Comparison of ENCODE assay signal across 15 cellular contexts in genomic region chr2:20027715-20028434, GRCh38. TPM values are rescaled to one million over a fixed set of nuclear protein-coding genes. Genes with fewer than 3 reads are reported as not detected.
DNase-seq lines count a peak whose midpoint lies in the region; ATAC-seq, FAIRE-seq and TF ChIP-seq lines count a peak whose summit lies in the region.
"Had no signal": no experiment of that assay in that cellular context is flagged by ENCODE, and none has a peak within 500 bp of the region (broad histone marks: within the 10 kb centered on the region; RNA-seq: fewer than 3 reads in every experiment).

No MANE protein-coding gene starts in this region.

- peaks cover 46% of the 10 kb centered on the region for H3K79me2 ChIP-seq in GM23248 (ENCODE audit: insufficient read depth)
- H3K79me2 ChIP-seq: parathyroid adenoma had no signal

- no peaks in the 10 kb centered on the region for H3K9me3 ChIP-seq in GM23248 (ENCODE audit: low read depth)
- peaks cover 16% of the 10 kb centered on the region for H3K9me3 ChIP-seq in left ventricle myocardium inferior (replicated peaks)
- no peaks in the 10 kb centered on the region for H3K9me3 ChIP-seq in skeletal muscle satellite cell (replicated peaks; ENCODE audit: low read length)
- no peaks in the 10 kb centered on the region for H3K9me3 ChIP-seq in pancreas

- no peak overlapping the region for H3K27ac ChIP-seq in GM23248
- peak overlapping the region; percentile 42 for H3K27ac ChIP-seq in left ventricle myocardium inferior (replicated peaks)
- H3K27ac ChIP-seq in pancreas, result no peak overlapping the region
- H3K27ac ChIP-seq: parathyroid adenoma had no signal

- peaks cover 18% of the 10 kb centered on the region for H3K4me1 ChIP-seq in GM23248 (ENCODE audit: insufficient read depth)
- peaks cover 16% of the 10 kb centered on the region for H3K4me1 ChIP-seq in left ventricle myocardium inferior
- H3K4me1 ChIP-seq in skeletal muscle satellite cell (ENCODE audit: control insufficient read depth, insufficient read depth, low read length), result peaks cover 9% of the 10 kb centered on the region
- H3K4me1 ChIP-seq in pancreas, result no peaks in the 10 kb centered on the region
- H3K4me1 ChIP-seq: parathyroid adenoma had no signal

- intact Hi-C loops in left ventricle myocardium inferior (cut with micrococcal nuclease), result no loop called here
- intact Hi-C loops in pancreas (cut with DNase I), result no loop called here

- TF ChIP-seq CTCF in left ventricle myocardium inferior (IDR thresholded peaks at IDR 0.05; ENCODE audit: borderline replicate concordance) (no peak), pancreas (IDR thresholded peaks at IDR 0.05) (no peak)

- no peaks in the 10 kb centered on the region for H3K9me2 ChIP-seq in GM23248 (ENCODE audit: insufficient read depth)

- 61 to 62% methylated on average over 3 of the region's 3 CpGs for WGBS in GM23248 (ENCODE audit: low coverage in 1 of 2, low lambda C conversion rate in 2 of 2, missing lambda C conversion rate in 2 of 2), 2 experiments
- 90 to 91% methylated on average over 3 of the region's 3 CpGs for WGBS in pancreas, 2 donors

- FAIRE-seq in pancreas (lab: Jason Lieb, UNC), result no peak

- H4K20me1 ChIP-seq in GM23248 (ENCODE audit: insufficient read depth), result 0 out of 2 replicates have a peak, but pooled peaks cover 4% of the 10 kb centered on the region

- no peaks in the 10 kb centered on the region for H3K27me3 ChIP-seq in GM23248 (replicated peaks; ENCODE audit: insufficient read depth)
- no peaks in the 10 kb centered on the region for H3K27me3 ChIP-seq in left ventricle myocardium inferior (ENCODE audit: low read depth)
- H3K27me3 ChIP-seq in skeletal muscle satellite cell (ENCODE audit: control insufficient read depth, insufficient read depth, low read length), result no peaks in the 10 kb centered on the region
- H3K27me3 ChIP-seq in pancreas, result no peaks in the 10 kb centered on the region

- in situ Hi-C loops in GM23248 (cut with MboI), result no loop called here

- H3K9ac ChIP-seq in GM23248 (no peak overlapping the region), skeletal muscle satellite cell (ENCODE audit: low read depth, low read length) (no peak overlapping the region)
- H3K9ac ChIP-seq: parathyroid adenoma had no signal

- peak overlapping the region; percentile 0 for H3K4me2 ChIP-seq in GM23248 (ENCODE audit: unreplicated experiment)
- H3K4me2 ChIP-seq in skeletal muscle satellite cell (ENCODE audit: low read length), result peak overlapping the region; percentile 3

- H3K36me3 ChIP-seq in GM23248 (ENCODE audit: low read depth), result peaks cover 53% of the 10 kb centered on the region
- peaks cover 55% of the 10 kb centered on the region for H3K36me3 ChIP-seq in left ventricle myocardium inferior
- H3K36me3 ChIP-seq in skeletal muscle satellite cell (ENCODE audit: insufficient read depth, low read length), result peaks cover 55% of the 10 kb centered on the region
- peaks cover 0 to 25% (median 3%) of the 10 kb centered on the region in 3 donors for H3K36me3 ChIP-seq in pancreas

- DNase-seq in GM23248 (peak; percentile 53), left ventricle myocardium inferior (no peak), pancreas (no peak), LoVo (ENCODE audit: low spot score) (no peak), hippocampal formation (lab: John Stamatoyannopoulos, UW) (no peak)
- DNase-seq: activated CD4-positive, alpha-beta T cell treated with anti-CD3 and anti-CD28 coated beads, Interleukin-2, amount 50 U/mL, for 4 hours; activated naive CD8-positive, alpha-beta T cell treated with anti-CD3 and anti-CD28 coated beads for 36 hours; activated T-cell treated with anti-CD3 and anti-CD28 coated beads, Interleukin-2, amount 50 U/mL, for 72 hours; C1 segment of cervical spinal cord; NCI-H1694; NCI-H524 had no signal

- ATAC-seq in SK-N-SH treated with all-trans-retinoic acid at 6 μM for 48 hours (peak; percentile 39; the same call in 2 of the 3 replicates), GM19324 (IDR thresholded peaks at IDR 0.05; ENCODE audit: low FRiP score, unreplicated experiment) (no peak), pancreas (no peak)
- ATAC-seq: activated T-cell treated with anti-CD3 and anti-CD28 coated beads, Interleukin-2, amount 50 U/mL, for 72 hours had no signal

- H2AFZ ChIP-seq in GM23248, result no peak overlapping the region
- H2AFZ ChIP-seq: parathyroid adenoma had no signal

- H3K4me3 ChIP-seq in GM23248 (no peak overlapping the region), left ventricle myocardium inferior (no peak overlapping the region), skeletal muscle satellite cell (ENCODE audit: low read length) (no peak overlapping the region), pancreas (no peak overlapping the region)

- H3F3A ChIP-seq in GM23248 (ENCODE audit: insufficient read depth), result peaks cover 33% of the 10 kb centered on the region; the same call in 1 of the 2 replicates

TF ChIP-seq in SK-N-SH treated with all-trans-retinoic acid at 6 μM for 48 hours, 23 proteins besides CTCF, POLR2A, EP300 and RAD21 (continues in another document):
- TF ChIP-seq BACH2 (CRISPR knock-in tag; IDR thresholded peaks at IDR 0.05; ENCODE audit: borderline replicate concordance) (no peak), TOX (CRISPR knock-in tag; IDR thresholded peaks at IDR 0.05; ENCODE audit: borderline replicate concordance) (no peak), RARB (CRISPR knock-in tag; IDR thresholded peaks at IDR 0.05) (no peak), ZFP30 (CRISPR knock-in tag; IDR thresholded peaks at IDR 0.05) (no peak), CSDC2 (CRISPR knock-in tag; IDR thresholded peaks at IDR 0.05) (no peak), TCF4 (CRISPR knock-in tag; IDR thresholded peaks at IDR 0.05; ENCODE audit: borderline replicate concordance) (no peak), GLIS3 (CRISPR knock-in tag; IDR thresholded peaks at IDR 0.05) (no peak), ZNF70 (CRISPR knock-in tag; IDR thresholded peaks at IDR 0.05) (no peak), ZC3H10 (CRISPR knock-in tag; IDR thresholded peaks at IDR 0.05) (no peak), ARNTL (CRISPR knock-in tag; IDR thresholded peaks at IDR 0.05; ENCODE audit: borderline replicate concordance, low read depth) (no peak), CSRNP3 (CRISPR knock-in tag; IDR thresholded peaks at IDR 0.05) (no peak), OSR1 (CRISPR knock-in tag; IDR thresholded peaks at IDR 0.05) (no peak)
- TF ChIP-seq, protein P1, sequence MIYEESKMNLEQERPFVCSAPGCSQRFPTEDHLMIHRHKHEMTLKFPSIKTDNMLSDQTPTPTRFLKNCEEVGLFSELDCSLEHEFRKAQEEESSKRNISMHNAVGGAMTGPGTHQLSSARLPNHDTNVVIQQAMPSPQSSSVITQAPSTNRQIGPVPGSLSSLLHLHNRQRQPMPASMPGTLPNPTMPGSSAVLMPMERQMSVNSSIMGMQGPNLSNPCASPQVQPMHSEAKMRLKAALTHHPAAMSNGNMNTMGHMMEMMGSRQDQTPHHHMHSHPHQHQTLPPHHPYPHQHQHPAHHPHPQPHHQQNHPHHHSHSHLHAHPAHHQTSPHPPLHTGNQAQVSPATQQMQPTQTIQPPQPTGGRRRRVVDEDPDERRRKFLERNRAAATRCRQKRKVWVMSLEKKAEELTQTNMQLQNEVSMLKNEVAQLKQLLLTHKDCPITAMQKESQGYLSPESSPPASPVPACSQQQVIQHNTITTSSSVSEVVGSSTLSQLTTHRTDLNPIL (CRISPR knock-in tag; IDR thresholded peaks at IDR 0.05; ENCODE audit: low read depth), result no peak
- TF ChIP-seq, protein P2, sequence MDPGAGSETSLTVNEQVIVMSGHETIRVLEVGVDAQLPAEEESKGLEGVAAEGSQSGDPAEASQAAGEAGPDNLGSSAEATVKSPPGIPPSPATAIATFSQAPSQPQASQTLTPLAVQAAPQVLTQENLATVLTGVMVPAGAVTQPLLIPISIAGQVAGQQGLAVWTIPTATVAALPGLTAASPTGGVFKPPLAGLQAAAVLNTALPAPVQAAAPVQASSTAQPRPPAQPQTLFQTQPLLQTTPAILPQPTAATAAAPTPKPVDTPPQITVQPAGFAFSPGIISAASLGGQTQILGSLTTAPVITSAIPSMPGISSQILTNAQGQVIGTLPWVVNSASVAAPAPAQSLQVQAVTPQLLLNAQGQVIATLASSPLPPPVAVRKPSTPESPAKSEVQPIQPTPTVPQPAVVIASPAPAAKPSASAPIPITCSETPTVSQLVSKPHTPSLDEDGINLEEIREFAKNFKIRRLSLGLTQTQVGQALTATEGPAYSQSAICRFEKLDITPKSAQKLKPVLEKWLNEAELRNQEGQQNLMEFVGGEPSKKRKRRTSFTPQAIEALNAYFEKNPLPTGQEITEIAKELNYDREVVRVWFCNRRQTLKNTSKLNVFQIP (CRISPR knock-in tag; IDR thresholded peaks at IDR 0.05; ENCODE audit: borderline replicate concordance, low read depth), result no peak

RNA-seq across cellular contexts. Expression of gene MATN3, which starts 15.4 kb away (rescaled TPM):
- total RNA-seq in GM23248 (2014; rRNA removed; shearing (Covaris generic)), result 0.25 and 0.54 TPM in 2 replicates
- polyA plus RNA-seq in GM23248 (2016; fragmentation: Nextera tagmentation; extraction: Ambion mirVana) (1.7 and 2.0 TPM in 2 replicates), pancreas (under 1 TPM; 0.23 to 0.54 TPM)
- total RNA-seq in left ventricle myocardium inferior (0.22 TPM), pancreas (1 to 10 TPM in 1 of 6 donors, under 1 TPM in 3, not detected in 2; 0.25 to 3.5 (median 0.52) TPM)
- total RNA-seq in skeletal muscle satellite cell (2012; rRNA removed), result 1.0 and 2.0 TPM in 2 replicates
- total RNA-seq: activated naive CD8-positive, alpha-beta T cell treated with anti-CD3 and anti-CD28 coated beads for 36 hours; activated T-cell treated with anti-CD3 and anti-CD28 coated beads, Interleukin-2, amount 50 U/mL, for 72 hours had no signal

RNA-seq across cellular contexts. Expression of gene LAPTM4A, which starts 23.6 kb away (rescaled TPM):
- 363 and 372 TPM in 2 replicates for total RNA-seq in GM23248 (2014; rRNA removed; shearing (Covaris generic))
- polyA plus RNA-seq in GM23248 (2016; fragmentation: Nextera tagmentation; extraction: Ambion mirVana), result 752 and 760 TPM in 2 replicates
- 201 TPM for total RNA-seq in left ventricle myocardium inferior
- 130 and 171 TPM in 2 replicates for total RNA-seq in skeletal muscle satellite cell (2012; rRNA removed)
- 100 to 1,000 TPM in 3 of 6 donors, 10 to 100 TPM in 3; 57.8 to 162 (median 98.7) TPM for total RNA-seq in pancreas
- 100 to 1,000 TPM in 1 of 2 donors, 10 to 100 TPM in 1; 60.0 to 163 TPM for polyA plus RNA-seq in pancreas

RNA-seq across cellular contexts. Expression of gene WDR35, which starts 38.0 kb away (rescaled TPM):
- total RNA-seq in GM23248 (2014; rRNA removed; shearing (Covaris generic)), result 7.3 and 9.1 TPM in 2 replicates
- 2.6 and 3.2 TPM in 2 replicates for polyA plus RNA-seq in GM23248 (2016; fragmentation: Nextera tagmentation; extraction: Ambion mirVana)
- 4.8 TPM for total RNA-seq in left ventricle myocardium inferior
- total RNA-seq in skeletal muscle satellite cell (2012; rRNA removed), result 13.4 and 13.8 TPM in 2 replicates
- total RNA-seq in pancreas, result 1 to 10 TPM; 2.8 to 7.2 (median 3.8) TPM
- polyA plus RNA-seq in pancreas, result 1 to 10 TPM; 2.6 to 5.2 TPM
